Comparison of ENCODE assay signal across 10 cellular contexts in the genomic region with DNA sequence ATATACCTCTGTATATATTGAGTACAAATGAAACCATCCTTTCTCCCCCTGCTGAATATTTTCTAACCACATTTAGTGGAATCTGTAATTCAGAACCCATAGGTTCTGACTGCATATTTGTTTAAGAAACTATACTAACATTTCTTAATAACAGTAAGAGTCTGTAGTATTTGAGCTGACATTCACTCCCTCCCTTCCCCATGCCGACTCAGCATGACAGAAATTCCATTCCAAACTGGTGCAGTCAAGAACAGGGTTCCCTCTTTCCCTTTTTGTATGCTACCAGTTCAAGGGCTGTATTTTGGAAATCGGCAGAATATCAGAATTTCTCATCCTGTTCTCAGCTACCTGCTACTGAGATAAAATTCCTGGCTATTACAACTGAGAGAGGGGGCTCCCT.
"Had no signal": no experiment of that assay in that cellular context is flagged by ENCODE, and none has a peak within 500 bp of the region (broad histone marks: within the 10 kb centered on the region; RNA-seq: fewer than 3 reads in every experiment).

No MANE protein-coding gene starts in this region.

- H3K27ac ChIP-seq: HL-60 had no signal

- DNase-seq: H7, HFFc6, Kasumi-1, KG1 had no signal

- H3K4me2 ChIP-seq: GM23338 had no signal

- ATAC-seq: GM23338, HCT116, HepG2, K562 had no signal

- H3K4me3 ChIP-seq: GM23338, HAP-1, K562 had no signal

- H3K36me3 ChIP-seq: HAP-1 had no signal

- FAIRE-seq: HepG2, K562 had no signal

- H2AFZ ChIP-seq: GM23338 had no signal
